2 cellular contexts compared by ENCODE assay signal in genomic region chr12:121766290-121767039, GRCh38.
A peak's percentile ranks its signal among the peaks of the same experiment; 100 is the strongest.
TF ChIP-seq lines count a peak whose summit lies in the region.

No MANE protein-coding gene starts in this region.

TF ChIP-seq in HEK293, 187 proteins besides CTCF, POLR2A, EP300 and RAD21:
- TF ChIP-seq PATZ1 (tag by site-specific recombination; IDR thresholded peaks at IDR 0.05) = no peak
- TF ChIP-seq ZNF133 (tag by site-specific recombination; IDR thresholded peaks at IDR 0.05) = no peak
- TF ChIP-seq SCRT2 (tag by site-specific recombination; IDR thresholded peaks at IDR 0.05) = no peak
- no peak for TF ChIP-seq ZNF274 (IDR thresholded peaks at IDR 0.05; ENCODE audit: low read length)
- no peak for TF ChIP-seq ZNF274 (tag by site-specific recombination; IDR thresholded peaks at IDR 0.05; ENCODE audit: borderline replicate concordance)
- TF ChIP-seq ZNF624 (tag by site-specific recombination; IDR thresholded peaks at IDR 0.05) = no peak
- no peak for TF ChIP-seq KLF16 (tag by site-specific recombination; IDR thresholded peaks at IDR 0.05)
- TF ChIP-seq SP2 (tag by site-specific recombination; IDR thresholded peaks at IDR 0.05) = no peak
- TF ChIP-seq ZNF544 (tag by site-specific recombination; IDR thresholded peaks at IDR 0.05) = no peak
- TF ChIP-seq GLIS1 (tag by site-specific recombination; IDR thresholded peaks at IDR 0.05) = peak; percentile 90
- no peak for TF ChIP-seq REPIN1 (tag by site-specific recombination; IDR thresholded peaks at IDR 0.05; ENCODE audit: low read depth)
- TF ChIP-seq PRDM6 (tag by site-specific recombination; IDR thresholded peaks at IDR 0.05) = no peak
- TF ChIP-seq GLIS2 (tag by site-specific recombination; IDR thresholded peaks at IDR 0.05) = peak; percentile 48
- TF ChIP-seq YY1 (tag by site-specific recombination; IDR thresholded peaks at IDR 0.05) = no peak
- TF ChIP-seq YY2 (tag by site-specific recombination; IDR thresholded peaks at IDR 0.05) = no peak
- no peak for TF ChIP-seq SP3 (tag by site-specific recombination; IDR thresholded peaks at IDR 0.05)
- TF ChIP-seq ZNF175 (tag by site-specific recombination; IDR thresholded peaks at IDR 0.05) = no peak
- TF ChIP-seq ZNF626 (tag by site-specific recombination; IDR thresholded peaks at IDR 0.05) = no peak
- no peak for TF ChIP-seq ZBTB49 (tag by site-specific recombination; IDR thresholded peaks at IDR 0.05; ENCODE audit: low read depth)
- peak; percentile 94 for TF ChIP-seq ZIC2 (tag by site-specific recombination; IDR thresholded peaks at IDR 0.05)
- no peak for TF ChIP-seq ZNF747 (tag by site-specific recombination; IDR thresholded peaks at IDR 0.05)
- TF ChIP-seq ZNF140 (tag by site-specific recombination; IDR thresholded peaks at IDR 0.05) = no peak
- TF ChIP-seq ZNF585B (tag by site-specific recombination; IDR thresholded peaks at IDR 0.05) = no peak
- TF ChIP-seq ZNF704 (tag by site-specific recombination; IDR thresholded peaks at IDR 0.05) = no peak

TF ChIP-seq in K562, 482 proteins besides CTCF, POLR2A, EP300 and RAD21:
- TF ChIP-seq DACH1 (IDR thresholded peaks at IDR 0.05; ENCODE audit: partially characterized antibody) (no peak), RAD51 (IDR thresholded peaks at IDR 0.05; ENCODE audit: borderline replicate concordance, low read depth) (peak; percentile 69; the same call in 1 of the 2 replicates), NFYB (IDR thresholded peaks at IDR 0.05; ENCODE audit: extremely low read depth, insufficient read length) (peak; percentile 94), FOS (IDR thresholded peaks at IDR 0.05; ENCODE audit: extremely low read depth, insufficient read length) (peak; percentile 68), USF2 (CRISPR knock-in tag; IDR thresholded peaks at IDR 0.05) (peak; percentile 66), USF1 (CRISPR knock-in tag; IDR thresholded peaks at IDR 0.05) (peak; percentile 61), ZKSCAN3 (CRISPR knock-in tag; IDR thresholded peaks at IDR 0.05) (no peak), CGGBP1 (CRISPR knock-in tag; IDR thresholded peaks at IDR 0.05) (no peak)
